ENCODE assay signal across 15 cellular contexts in genomic region chr20:10665027-10665561, GRCh38. TPM values are rescaled to one million over a fixed set of nuclear protein-coding genes. Genes with fewer than 3 reads are reported as not detected.
A peak's percentile ranks its signal among the peaks of the same experiment; 100 is the strongest.
DNase-seq lines count a peak whose midpoint lies in the region; ATAC-seq and TF ChIP-seq lines count a peak whose summit lies in the region.
"Had no signal": no experiment of that assay in that cellular context is flagged by ENCODE, and none has a peak within 500 bp of the region (broad histone marks: within the 10 kb centered on the region; RNA-seq: fewer than 3 reads in every experiment).

No MANE protein-coding gene starts in this region.

- no peaks in the 10 kb centered on the region for H3K9me3 ChIP-seq in left ventricle myocardium inferior (replicated peaks)
- no peaks in the 10 kb centered on the region for H3K9me3 ChIP-seq in sigmoid colon
- H3K9me3 ChIP-seq: BLaER1 had no signal

- H3K27me3 Mint-ChIP-seq in activated CD8-positive, alpha-beta memory T cell treated with anti-CD3 and anti-CD28 coated beads, Interleukin-2, amount 10 ng/mL, durations not matched to agents 7 days and 5 days: peaks cover 63% of the 10 kb centered on the region

- intact Hi-C loops in left ventricle myocardium inferior (cut with micrococcal nuclease) (no loop called here), sigmoid colon (cut with DNase I) (no loop called here)

- peak overlapping the region; percentile 87 for H3K27ac ChIP-seq in VCaP
- peak overlapping the region; percentile 73 for H3K27ac ChIP-seq in left ventricle myocardium inferior (replicated peaks)
- peak overlapping the region; percentile 46 to 87 (median 78) for H3K27ac ChIP-seq in sigmoid colon
- H3K27ac ChIP-seq: BLaER1, KMS-11 had no signal

- H3K4me3 Mint-ChIP-seq in activated CD8-positive, alpha-beta memory T cell treated with anti-CD3 and anti-CD28 coated beads, Interleukin-2, amount 10 ng/mL, durations not matched to agents 7 days and 5 days: no peak overlapping the region
- H3K4me3 Mint-ChIP-seq: activated T-helper 17 cell treated with anti-CD3 and anti-CD28 coated beads, Interleukin-2, amount 50 U/mL, for 72 hours; stimulated activated effector memory CD8-positive, alpha-beta T cell treated with anti-CD3 and anti-CD28 coated beads, Interleukin-12 subunit alpha, Interleukin-12 subunit beta, amount 100 ng/mL, for 72 hours had no signal

- CTCF ChIA-PET in activated CD8-positive, alpha-beta memory T cell treated with anti-CD3 and anti-CD28 coated beads, Interleukin-2, amount 10 ng/mL, durations not matched to agents 7 days and 5 days (lab: Charles Lee): no interaction called here

- TF ChIP-seq EP300 in sigmoid colon (IDR thresholded peaks at IDR 0.05): no peak

- H3K9me3 Mint-ChIP-seq in activated CD8-positive, alpha-beta memory T cell treated with anti-CD3 and anti-CD28 coated beads, Interleukin-2, amount 10 ng/mL, durations not matched to agents 7 days and 5 days (ENCODE audit: low read depth): no peaks in the 10 kb centered on the region
- H3K9me3 Mint-ChIP-seq: activated T-helper 17 cell treated with anti-CD3 and anti-CD28 coated beads, Interleukin-2, amount 50 U/mL, for 72 hours; stimulated activated effector memory CD8-positive, alpha-beta T cell treated with anti-CD3 and anti-CD28 coated beads, Interleukin-12 subunit alpha, Interleukin-12 subunit beta, amount 100 ng/mL, for 72 hours had no signal

- TF ChIP-seq CTCF in VCaP (conservative IDR thresholded peaks at IDR 0.05): no peak
- TF ChIP-seq CTCF in left ventricle myocardium inferior (IDR thresholded peaks at IDR 0.05; ENCODE audit: borderline replicate concordance): no peak
- no peak for TF ChIP-seq CTCF in sigmoid colon (IDR thresholded peaks at IDR 0.05)

- peak overlapping the region; percentile 94 for H3K4me3 ChIP-seq in left ventricle myocardium inferior
- no peak overlapping the region for H3K4me3 ChIP-seq in sigmoid colon
- H3K4me3 ChIP-seq: BLaER1 had no signal

- no peak overlapping the region for H3K27ac Mint-ChIP-seq in activated CD8-positive, alpha-beta memory T cell treated with anti-CD3 and anti-CD28 coated beads, Interleukin-2, amount 10 ng/mL, durations not matched to agents 7 days and 5 days
- H3K27ac Mint-ChIP-seq: activated T-helper 17 cell treated with anti-CD3 and anti-CD28 coated beads, Interleukin-2, amount 50 U/mL, for 72 hours; stimulated activated effector memory CD8-positive, alpha-beta T cell treated with anti-CD3 and anti-CD28 coated beads, Interleukin-12 subunit alpha, Interleukin-12 subunit beta, amount 100 ng/mL, for 72 hours had no signal

- H3K36me3 Mint-ChIP-seq in activated CD8-positive, alpha-beta memory T cell treated with anti-CD3 and anti-CD28 coated beads, Interleukin-2, amount 10 ng/mL, durations not matched to agents 7 days and 5 days: no peaks in the 10 kb centered on the region
- H3K36me3 Mint-ChIP-seq: stimulated activated effector memory CD8-positive, alpha-beta T cell treated with anti-CD3 and anti-CD28 coated beads, Interleukin-12 subunit alpha, Interleukin-12 subunit beta, amount 100 ng/mL, for 72 hours had no signal

- H3K4me1 ChIP-seq in left ventricle myocardium inferior (peaks cover 96% of the 10 kb centered on the region), sigmoid colon (peaks cover 0 to 88% (median 65%) of the 10 kb centered on the region in 4 donors)

- H3K4me1 Mint-ChIP-seq in activated CD8-positive, alpha-beta memory T cell treated with anti-CD3 and anti-CD28 coated beads, Interleukin-2, amount 10 ng/mL, durations not matched to agents 7 days and 5 days: no peaks in the 10 kb centered on the region
- H3K4me1 Mint-ChIP-seq: activated T-helper 17 cell treated with anti-CD3 and anti-CD28 coated beads, Interleukin-2, amount 50 U/mL, for 72 hours; stimulated activated effector memory CD8-positive, alpha-beta T cell treated with anti-CD3 and anti-CD28 coated beads, Interleukin-12 subunit alpha, Interleukin-12 subunit beta, amount 100 ng/mL, for 72 hours had no signal

- H3K27me3 ChIP-seq in left ventricle myocardium inferior (ENCODE audit: low read depth) (no peaks in the 10 kb centered on the region), sigmoid colon (no peaks in the 10 kb centered on the region)
- H3K27me3 ChIP-seq: BLaER1 had no signal

- H3K36me3 ChIP-seq in left ventricle myocardium inferior: peaks cover 61% of the 10 kb centered on the region
- peaks cover 7 to 60% (median 20%) of the 10 kb centered on the region in 4 donors for H3K36me3 ChIP-seq in sigmoid colon
- H3K36me3 ChIP-seq: BLaER1 had no signal

- TF ChIP-seq POLR2A in sigmoid colon (IDR thresholded peaks at IDR 0.05): no peak

- no peak for ATAC-seq in HG03565 (IDR thresholded peaks at IDR 0.05; ENCODE audit: unreplicated experiment)
- ATAC-seq in activated CD8-positive, alpha-beta memory T cell treated with anti-CD3 and anti-CD28 coated beads, Interleukin-2, amount 10 ng/mL, durations not matched to agents 7 days and 5 days: no peak
- ATAC-seq: activated T-helper 17 cell treated with anti-CD3 and anti-CD28 coated beads, Interleukin-2, amount 50 U/mL, for 72 hours; stimulated activated effector memory CD8-positive, alpha-beta T cell treated with anti-CD3 and anti-CD28 coated beads, Interleukin-12 subunit alpha, Interleukin-12 subunit beta, amount 100 ng/mL, for 72 hours had no signal

- WGBS in sigmoid colon, 2 donors: 39 to 67% methylated on average over 7 of the region's 7 CpGs

- peak; percentile 2 for DNase-seq in DMS79 (lab: John Stamatoyannopoulos, UW)
- no peak for DNase-seq in left ventricle myocardium inferior
- no peak for DNase-seq in sigmoid colon
- no peak for DNase-seq in T-helper 9 cell
- no peak for DNase-seq in activated CD8-positive, alpha-beta memory T cell treated with anti-CD3 and anti-CD28 coated beads, Interleukin-2, amount 10 ng/mL, durations not matched to agents 7 days and 5 days
- DNase-seq in NCI-H1417 treated with DMSO at 0.1 percent for 48 hours (lab: John Stamatoyannopoulos, UW): no peak
- DNase-seq: cortex of kidney; RPMI8226; stimulated activated CD4-positive, alpha-beta T cell treated with anti-CD3 and anti-CD28 coated beads, Interleukin-15, amount 100 ng/mL, for 24 hours had no signal

RNA-seq across cellular contexts. Expression of gene JAG1, which starts 8.7 kb away (rescaled TPM):
- 20.5 TPM for total RNA-seq in left ventricle myocardium inferior
- 10 to 100 TPM; 29.9 to 76.4 (median 53.1) TPM for total RNA-seq in sigmoid colon
- polyA plus RNA-seq in sigmoid colon: 10 to 100 TPM in 1 of 3 donors, 1 to 10 TPM in 2; 3.9 to 32.4 (median 4.2) TPM
- under 1 TPM; 0.15 to 0.54 TPM for total RNA-seq in activated CD8-positive, alpha-beta memory T cell treated with anti-CD3 and anti-CD28 coated beads, Interleukin-2, amount 10 ng/mL, durations not matched to agents 7 days and 5 days

Comparison
In these comparisons a context has a peak if more than half of its experiments do, and no peak if none do; other contexts are left out.
1. RNA of gene JAG1, which starts 8.7 kb away (total RNA-seq): 29.9 to 76.4 TPM in sigmoid colon and 20.5 TPM in left ventricle myocardium inferior (single experiment); 0.15 to 0.54 TPM in activated CD8-positive, alpha-beta memory T cell treated with anti-CD3 and anti-CD28 coated beads, Interleukin-2, amount 10 ng/mL, durations not matched to agents 7 days and 5 days; every median in the first group is over 10 times any median in the second.
2. Peak in every context shown above with its lines, with median percentiles within 50 percentile points of each other: H3K27ac ChIP-seq.